Comparison of ENCODE assay signal across 10 cellular contexts in the genomic region with DNA sequence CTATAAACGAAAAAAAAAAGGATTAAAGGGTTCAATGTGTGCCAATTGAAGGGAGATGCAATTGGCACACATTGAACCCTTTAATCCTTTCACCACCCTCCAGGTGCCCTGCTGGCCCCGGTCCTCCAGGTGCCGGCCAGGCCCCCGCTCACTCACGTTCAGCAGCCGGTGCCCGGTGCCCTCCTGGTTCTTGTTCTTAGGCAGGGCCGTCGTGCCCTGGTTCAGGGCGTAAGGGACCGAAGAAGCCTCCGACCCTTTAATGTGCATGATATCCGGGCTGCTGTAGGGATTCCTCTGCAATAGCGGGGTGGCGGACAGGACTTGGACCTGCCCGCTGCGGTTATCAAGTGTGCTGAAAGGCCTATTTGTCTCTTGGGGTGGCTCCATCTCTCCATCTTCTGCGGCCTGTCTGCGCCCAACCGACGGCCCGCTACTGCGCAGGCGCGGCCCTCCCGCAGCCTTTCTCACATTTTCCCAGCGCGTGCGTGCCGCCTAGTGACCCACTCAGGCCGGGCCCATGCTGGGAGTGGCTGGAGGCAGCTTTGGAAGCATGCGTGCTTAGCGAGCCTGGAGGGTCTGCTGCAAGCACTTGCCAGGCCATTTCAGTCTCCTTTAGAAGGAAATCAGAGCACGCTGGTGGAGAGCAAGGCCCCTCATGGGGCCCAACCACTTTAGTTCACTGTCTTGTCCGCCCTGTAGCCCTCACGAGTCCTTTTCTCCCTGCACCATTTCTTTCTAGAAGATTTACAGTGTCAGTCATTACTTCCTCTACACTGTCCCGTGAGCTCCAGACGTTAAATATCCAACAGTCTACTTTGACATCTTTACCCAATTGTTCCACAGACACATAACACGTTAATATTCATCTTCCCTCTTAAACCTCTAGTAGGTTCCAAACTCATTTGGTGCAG. TPM values are rescaled to one million over a fixed set of nuclear protein-coding genes. Genes with fewer than 3 reads are reported as not detected.
DNase-seq lines count a peak whose midpoint lies in the region.
"Had no signal": no experiment of that assay in that cellular context is flagged by ENCODE, and none has a peak within 500 bp of the region (broad histone marks: within the 10 kb centered on the region; RNA-seq: fewer than 3 reads in every experiment).

No MANE protein-coding gene starts in this region.

- H3K4me3 Mint-ChIP-seq in immature natural killer cell, result no peak overlapping the region
- H3K4me3 Mint-ChIP-seq: stimulated activated naive CD8-positive, alpha-beta T cell treated with anti-CD3 and anti-CD28 coated beads, Interleukin-15, Interleukin-2, amounts not matched to agents 100 ng/mL and 50 ng/mL, for 24 hours had no signal

- H3K4me1 Mint-ChIP-seq in immature natural killer cell, result no peaks in the 10 kb centered on the region

- no peaks in the 10 kb centered on the region for H3K9me3 Mint-ChIP-seq in immature natural killer cell
- H3K9me3 Mint-ChIP-seq: stimulated activated naive CD8-positive, alpha-beta T cell treated with anti-CD3 and anti-CD28 coated beads, Interleukin-15, Interleukin-2, amounts not matched to agents 100 ng/mL and 50 ng/mL, for 24 hours had no signal

- DNase-seq in DMS153 treated with DMSO at 0.1 percent for 48 hours (lab: John Stamatoyannopoulos, UW; ENCODE audit: unreplicated experiment) (peak; percentile 14), NOMO-1 treated with DMSO at 0.1 percent for 48 hours (lab: John Stamatoyannopoulos, UW; ENCODE audit: unreplicated experiment) (peak; percentile 6), foreskin melanocyte (peak; percentile 58), posterior vena cava (ENCODE audit: low spot score) (peak; percentile 93), NCI-H226 (no peak), immature natural killer cell (no peak), NCI-H1048 (lab: John Stamatoyannopoulos, UW) (no peak)
- no peak for DNase-seq in stimulated activated CD4-positive, alpha-beta T cell treated with anti-CD3 and anti-CD28 coated beads, Interleukin-4, amount 100 ng/mL, for 1 hour
- DNase-seq: SIG-M5 had no signal

- no peaks in the 10 kb centered on the region for H3K36me3 Mint-ChIP-seq in immature natural killer cell

- peaks cover 0 to 9% (median 2%) of the 10 kb centered on the region in 3 donors for H3K27me3 Mint-ChIP-seq in immature natural killer cell (ENCODE audit: low read depth in 3 of 3)
- H3K27me3 Mint-ChIP-seq: stimulated activated naive CD8-positive, alpha-beta T cell treated with anti-CD3 and anti-CD28 coated beads, Interleukin-15, Interleukin-2, amounts not matched to agents 100 ng/mL and 50 ng/mL, for 24 hours had no signal

- H3K27ac Mint-ChIP-seq in immature natural killer cell, result no peak overlapping the region
- H3K27ac Mint-ChIP-seq: stimulated activated naive CD8-positive, alpha-beta T cell treated with anti-CD3 and anti-CD28 coated beads, Interleukin-15, Interleukin-2, amounts not matched to agents 100 ng/mL and 50 ng/mL, for 24 hours had no signal

- intact Hi-C loops in posterior vena cava (cut with DNase I), result loop anchor here in 1 of 2 donors (2.0 kb wide), 1 partner anchor 458 kb away; no protein-coding TSS in a partner anchor

RNA-seq across cellular contexts. Expression of gene TMEM237, which starts 24.3 kb away (rescaled TPM):
- total RNA-seq in posterior vena cava, result 10 to 100 TPM; 27.8 to 30.8 TPM
- 1 to 10 TPM; 1.8 to 4.1 (median 1.9) TPM for polyA plus RNA-seq in immature natural killer cell

Comparison
In these comparisons a context has a peak if more than half of its experiments do, and no peak if none do; other contexts are left out.
1. DNase-seq: peak in DMS153 treated with DMSO at 0.1 percent for 48 hours (single experiment), NOMO-1 treated with DMSO at 0.1 percent for 48 hours (single experiment), foreskin melanocyte (single experiment) and posterior vena cava (single experiment); none in NCI-H226 (single experiment), immature natural killer cell (0 of 3), stimulated activated CD4-positive, alpha-beta T cell treated with anti-CD3 and anti-CD28 coated beads, Interleukin-4, amount 100 ng/mL, for 1 hour (single experiment) and NCI-H1048 (single experiment).